17 cellular contexts compared by ENCODE assay signal in the genomic region with DNA sequence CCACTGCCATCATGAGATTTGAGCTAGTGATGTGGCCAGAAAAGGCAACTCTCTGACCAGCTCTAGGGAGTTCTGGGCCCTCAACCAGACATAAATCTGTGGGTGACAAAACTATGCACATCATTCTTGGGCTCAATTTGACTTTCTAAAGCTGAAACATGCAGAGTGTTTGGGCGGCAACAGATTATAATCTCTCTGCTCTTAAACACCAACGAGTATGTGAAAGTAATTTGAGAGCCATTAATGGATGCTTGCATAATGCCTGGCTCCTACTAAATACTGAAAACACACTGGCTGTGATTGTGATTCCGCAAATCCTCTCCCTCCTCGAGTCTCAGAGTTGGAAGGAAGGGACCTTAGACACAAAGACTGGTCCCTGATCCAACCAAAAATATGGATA.
DNase-seq lines count a peak whose midpoint lies in the region; TF ChIP-seq lines count a peak whose summit lies in the region.
"Had no signal": no experiment of that assay in that cellular context is flagged by ENCODE, and none has a peak within 500 bp of the region (broad histone marks: within the 10 kb centered on the region; RNA-seq: fewer than 3 reads in every experiment).

No MANE protein-coding gene starts in this region.

- H3K27ac ChIP-seq in HEK293 (ENCODE audit: extremely low read depth, low read depth, low read length), result peak overlapping the region; percentile 71; the same call in 1 of the 2 replicates
- H3K27ac ChIP-seq: A549, KMS-11, Peyer's patch had no signal

- CTCF ChIA-PET in HEK293 (lab: Yijun Ruan, JAX), result interaction anchor here (0.8 to 5.7 kb wide), 5 partner anchors 8 to 235 kb away, joined by 3 to 40 read pairs (median 3); no protein-coding TSS in a partner anchor

- no peak for TF ChIP-seq CTCF in AG10803 (conservative IDR thresholded peaks at IDR 0.05; ENCODE audit: low read length)
- no peak for TF ChIP-seq CTCF in HEK293 (tag by site-specific recombination; IDR thresholded peaks at IDR 0.05)
- no peak for TF ChIP-seq CTCF in nephron progenitor cell (IDR thresholded peaks at IDR 0.05)

- peaks cover 44% of the 10 kb centered on the region for H3K4me1 Mint-ChIP-seq in nephron progenitor cell
- H3K4me1 Mint-ChIP-seq: CD14-positive monocyte had no signal

- DNase-seq in AG10803 (ENCODE audit: low read depth) (peak; percentile 37), NCI-H524 (lab: John Stamatoyannopoulos, UW) (peak; percentile 48 to 76), islet precursor cell (peak; percentile 46), NOMO-1 (lab: John Stamatoyannopoulos, UW; ENCODE audit: unreplicated experiment in 2 of 2) (no peak), GM19238 (ENCODE audit: insufficient read length, low spot score) (no peak), nephron progenitor cell (no peak), NCI-H146 (lab: John Stamatoyannopoulos, UW) (no peak)
- DNase-seq: MM.1S, NCI-H1092 treated with DMSO at 0.1 percent for 48 hours, NCI-H1694 treated with DMSO at 0.1 percent for 48 hours, Peyer's patch, SK-N-SH, T-cell had no signal

- H3K4me3 ChIP-seq in AG10803 (ENCODE audit: low read length), result no peak overlapping the region
- H3K4me3 ChIP-seq in HEK293 (ENCODE audit: low read depth, low read length), result no peak overlapping the region
- H3K4me3 ChIP-seq: A549, Peyer's patch had no signal

- POLR2A ChIA-PET in HEK293 (lab: Yijun Ruan, JAX), result interaction anchor here (1.0 to 1.3 kb wide), 2 partner anchors 50 to 477 kb away, joined by 3 to 8 read pairs; no protein-coding TSS in a partner anchor

- no peak overlapping the region for H3K27ac Mint-ChIP-seq in nephron progenitor cell
- H3K27ac Mint-ChIP-seq: CD14-positive monocyte, T-cell had no signal

- H3K27me3 Mint-ChIP-seq in nephron progenitor cell (ENCODE audit: low read depth, poor library complexity), result peaks cover 17% of the 10 kb centered on the region
- H3K27me3 Mint-ChIP-seq: T-cell had no signal

- no peaks in the 10 kb centered on the region for H3K36me3 ChIP-seq in HEK293 (ENCODE audit: control insufficient read depth in 2 of 2, insufficient read depth in 1 of 2, low read length in 2 of 2)
- H3K36me3 ChIP-seq: Peyer's patch had no signal

- H3K4me1 ChIP-seq in HEK293 (ENCODE audit: control insufficient read depth, insufficient read depth, low read length), result peaks cover 23% of the 10 kb centered on the region
- H3K4me1 ChIP-seq: A549, Peyer's patch had no signal

- H3K9me3 Mint-ChIP-seq in nephron progenitor cell, result peaks cover 36% of the 10 kb centered on the region

- peaks cover 25% of the 10 kb centered on the region for H3K36me3 Mint-ChIP-seq in nephron progenitor cell (ENCODE audit: low read depth)
- H3K36me3 Mint-ChIP-seq: CD14-positive monocyte, T-cell had no signal

- no peak overlapping the region for H3K4me3 Mint-ChIP-seq in nephron progenitor cell
- H3K4me3 Mint-ChIP-seq: CD14-positive monocyte, T-cell had no signal

- peaks cover 3% of the 10 kb centered on the region; the same call in 1 of the 2 replicates for H3K9me3 ChIP-seq in HEK293 (ENCODE audit: control insufficient read depth, insufficient read depth, low read depth, low read length)
- H3K9me3 ChIP-seq: A549, Peyer's patch, SK-N-SH had no signal

TF ChIP-seq in HEK293, 187 proteins besides CTCF, POLR2A, EP300 and RAD21 (continues in another document):
- TF ChIP-seq, protein P1, sequence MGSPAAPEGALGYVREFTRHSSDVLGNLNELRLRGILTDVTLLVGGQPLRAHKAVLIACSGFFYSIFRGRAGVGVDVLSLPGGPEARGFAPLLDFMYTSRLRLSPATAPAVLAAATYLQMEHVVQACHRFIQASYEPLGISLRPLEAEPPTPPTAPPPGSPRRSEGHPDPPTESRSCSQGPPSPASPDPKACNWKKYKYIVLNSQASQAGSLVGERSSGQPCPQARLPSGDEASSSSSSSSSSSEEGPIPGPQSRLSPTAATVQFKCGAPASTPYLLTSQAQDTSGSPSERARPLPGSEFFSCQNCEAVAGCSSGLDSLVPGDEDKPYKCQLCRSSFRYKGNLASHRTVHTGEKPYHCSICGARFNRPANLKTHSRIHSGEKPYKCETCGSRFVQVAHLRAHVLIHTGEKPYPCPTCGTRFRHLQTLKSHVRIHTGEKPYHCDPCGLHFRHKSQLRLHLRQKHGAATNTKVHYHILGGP (tag by site-specific recombination; IDR thresholded peaks at IDR 0.05), result no peak
- no peak for TF ChIP-seq ZNF391 (tag by site-specific recombination; IDR thresholded peaks at IDR 0.05; ENCODE audit: borderline replicate concordance, low read depth)
- no peak for TF ChIP-seq ZNF747 (tag by site-specific recombination; IDR thresholded peaks at IDR 0.05)
- no peak for TF ChIP-seq ZNF138 (tag by site-specific recombination; IDR thresholded peaks at IDR 0.05; ENCODE audit: borderline replicate concordance)
- no peak for TF ChIP-seq BCL11A (tag by site-specific recombination; IDR thresholded peaks at IDR 0.05; ENCODE audit: low read depth)
- no peak for TF ChIP-seq ZNF169 (tag by site-specific recombination; IDR thresholded peaks at IDR 0.05)
- no peak for TF ChIP-seq GLIS2 (tag by site-specific recombination; IDR thresholded peaks at IDR 0.05)
- TF ChIP-seq GLI2 (tag by site-specific recombination; IDR thresholded peaks at IDR 0.05; ENCODE audit: borderline replicate concordance, low read depth), result no peak; the same call in 1 of the 2 replicates
- TF ChIP-seq, protein P2, sequence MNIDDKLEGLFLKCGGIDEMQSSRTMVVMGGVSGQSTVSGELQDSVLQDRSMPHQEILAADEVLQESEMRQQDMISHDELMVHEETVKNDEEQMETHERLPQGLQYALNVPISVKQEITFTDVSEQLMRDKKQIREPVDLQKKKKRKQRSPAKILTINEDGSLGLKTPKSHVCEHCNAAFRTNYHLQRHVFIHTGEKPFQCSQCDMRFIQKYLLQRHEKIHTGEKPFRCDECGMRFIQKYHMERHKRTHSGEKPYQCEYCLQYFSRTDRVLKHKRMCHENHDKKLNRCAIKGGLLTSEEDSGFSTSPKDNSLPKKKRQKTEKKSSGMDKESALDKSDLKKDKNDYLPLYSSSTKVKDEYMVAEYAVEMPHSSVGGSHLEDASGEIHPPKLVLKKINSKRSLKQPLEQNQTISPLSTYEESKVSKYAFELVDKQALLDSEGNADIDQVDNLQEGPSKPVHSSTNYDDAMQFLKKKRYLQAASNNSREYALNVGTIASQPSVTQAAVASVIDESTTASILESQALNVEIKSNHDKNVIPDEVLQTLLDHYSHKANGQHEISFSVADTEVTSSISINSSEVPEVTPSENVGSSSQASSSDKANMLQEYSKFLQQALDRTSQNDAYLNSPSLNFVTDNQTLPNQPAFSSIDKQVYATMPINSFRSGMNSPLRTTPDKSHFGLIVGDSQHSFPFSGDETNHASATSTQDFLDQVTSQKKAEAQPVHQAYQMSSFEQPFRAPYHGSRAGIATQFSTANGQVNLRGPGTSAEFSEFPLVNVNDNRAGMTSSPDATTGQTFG (tag by site-specific recombination; IDR thresholded peaks at IDR 0.05; ENCODE audit: borderline replicate concordance), result no peak
- no peak for TF ChIP-seq ZNF37A (tag by site-specific recombination; IDR thresholded peaks at IDR 0.05)
- TF ChIP-seq, protein P3, sequence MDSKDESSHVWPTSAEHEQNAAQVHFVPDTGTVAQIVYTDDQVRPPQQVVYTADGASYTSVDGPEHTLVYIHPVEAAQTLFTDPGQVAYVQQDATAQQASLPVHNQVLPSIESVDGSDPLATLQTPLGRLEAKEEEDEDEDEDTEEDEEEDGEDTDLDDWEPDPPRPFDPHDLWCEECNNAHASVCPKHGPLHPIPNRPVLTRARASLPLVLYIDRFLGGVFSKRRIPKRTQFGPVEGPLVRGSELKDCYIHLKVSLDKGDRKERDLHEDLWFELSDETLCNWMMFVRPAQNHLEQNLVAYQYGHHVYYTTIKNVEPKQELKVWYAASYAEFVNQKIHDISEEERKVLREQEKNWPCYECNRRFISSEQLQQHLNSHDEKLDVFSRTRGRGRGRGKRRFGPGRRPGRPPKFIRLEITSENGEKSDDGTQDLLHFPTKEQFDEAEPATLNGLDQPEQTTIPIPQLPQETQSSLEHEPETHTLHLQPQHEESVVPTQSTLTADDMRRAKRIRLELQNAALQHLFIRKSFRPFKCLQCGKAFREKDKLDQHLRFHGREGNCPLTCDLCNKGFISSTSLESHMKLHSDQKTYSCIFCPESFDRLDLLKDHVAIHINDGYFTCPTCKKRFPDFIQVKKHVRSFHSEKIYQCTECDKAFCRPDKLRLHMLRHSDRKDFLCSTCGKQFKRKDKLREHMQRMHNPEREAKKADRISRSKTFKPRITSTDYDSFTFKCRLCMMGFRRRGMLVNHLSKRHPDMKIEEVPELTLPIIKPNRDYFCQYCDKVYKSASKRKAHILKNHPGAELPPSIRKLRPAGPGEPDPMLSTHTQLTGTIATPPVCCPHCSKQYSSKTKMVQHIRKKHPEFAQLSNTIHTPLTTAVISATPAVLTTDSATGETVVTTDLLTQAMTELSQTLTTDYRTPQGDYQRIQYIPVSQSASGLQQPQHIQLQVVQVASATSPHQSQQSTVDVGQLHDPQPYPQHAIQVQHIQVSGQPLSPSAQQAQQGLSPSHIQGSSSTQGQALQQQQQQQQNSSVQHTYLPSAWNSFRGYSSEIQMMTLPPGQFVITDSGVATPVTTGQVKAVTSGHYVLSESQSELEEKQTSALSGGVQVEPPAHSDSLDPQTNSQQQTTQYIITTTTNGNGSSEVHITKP (tag by site-specific recombination; IDR thresholded peaks at IDR 0.05), result peak; percentile 47; the same call in 1 of the 2 replicates
- no peak for TF ChIP-seq ZNF274 (IDR thresholded peaks at IDR 0.05; ENCODE audit: low read length)
- TF ChIP-seq ZNF274 (tag by site-specific recombination; IDR thresholded peaks at IDR 0.05; ENCODE audit: borderline replicate concordance), result no peak
- TF ChIP-seq ZNF24 (tag by site-specific recombination; IDR thresholded peaks at IDR 0.05), result no peak
- TF ChIP-seq SCRT1 (tag by site-specific recombination; IDR thresholded peaks at IDR 0.05; ENCODE audit: borderline replicate concordance), result no peak

Comparison
In these comparisons a context has a peak if more than half of its experiments do, and no peak if none do; other contexts are left out.
1. DNase-seq: peak in AG10803 (single experiment), NCI-H524 (2 of 2) and islet precursor cell (single experiment); none in NOMO-1 (0 of 2), GM19238 (single experiment), nephron progenitor cell (single experiment) and NCI-H146 (single experiment).